11 cellular contexts compared by ENCODE assay signal in the genomic region with DNA sequence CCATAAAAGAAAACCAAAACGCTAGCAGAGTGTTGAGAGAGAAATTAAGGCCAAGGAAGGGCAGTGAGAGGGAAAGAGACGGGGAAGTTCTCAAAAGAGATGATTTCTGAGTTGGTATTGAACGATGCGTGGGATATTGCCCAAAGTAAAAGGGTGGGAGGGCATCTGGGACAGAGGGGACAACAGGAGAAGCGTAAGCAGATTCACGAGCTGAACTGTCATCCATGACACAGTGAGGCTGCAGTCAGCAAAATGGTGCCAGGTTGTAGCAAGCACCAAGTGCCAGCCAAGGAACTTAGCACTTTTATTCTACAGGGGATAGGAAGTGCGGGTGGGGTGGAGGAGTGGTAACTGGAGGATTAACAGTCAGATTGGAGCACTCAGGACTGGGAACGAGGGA.
"Had no signal": no experiment of that assay in that cellular context is flagged by ENCODE, and none has a peak within 500 bp of the region (broad histone marks: within the 10 kb centered on the region; RNA-seq: fewer than 3 reads in every experiment).

No MANE protein-coding gene starts in this region.

- H3K4me1 ChIP-seq: thyroid gland had no signal

- ATAC-seq: activated naive CD4-positive, alpha-beta T cell treated with anti-CD3 and anti-CD28 coated beads, Interleukin-2, amount 50 U/mL, for 72 hours; SK-N-SH treated with all-trans-retinoic acid at 6 μM for 48 hours; stimulated activated naive CD8-positive, alpha-beta T cell treated with anti-CD3 and anti-CD28 coated beads, Interleukin-15, amount 100 ng/mL, for 72 hours had no signal

- H3K27me3 Mint-ChIP-seq: naive thymus-derived CD4-positive, alpha-beta T cell; stimulated activated naive CD8-positive, alpha-beta T cell treated with anti-CD3 and anti-CD28 coated beads, Interleukin-15, amount 100 ng/mL, for 72 hours had no signal

- H3K9me3 ChIP-seq: thyroid gland had no signal

- H3K27ac ChIP-seq: thyroid gland had no signal

- H3K9me3 Mint-ChIP-seq: stimulated activated naive CD8-positive, alpha-beta T cell treated with anti-CD3 and anti-CD28 coated beads, Interleukin-15, amount 100 ng/mL, for 72 hours had no signal

- DNase-seq: activated CD4-positive, alpha-beta T cell treated with anti-CD3 and anti-CD28 coated beads, Interleukin-2, amount 50 U/mL, for 4 hours; activated T-cell treated with anti-CD3 and anti-CD28 coated beads, Interleukin-2, amount 50 U/mL, for 1 hour; effector CD4-positive, alpha-beta T cell; foreskin melanocyte; islet precursor cell; naive thymus-derived CD4-positive, alpha-beta T cell; stimulated activated CD4-positive, alpha-beta T cell treated with anti-CD3 and anti-CD28 coated beads, Interleukin-4, amount 100 ng/mL, for 4 hours; stimulated activated naive CD8-positive, alpha-beta T cell treated with anti-CD3 and anti-CD28 coated beads, Interleukin-15, amount 100 ng/mL, for 72 hours; thyroid gland had no signal

- H3K4me3 Mint-ChIP-seq: naive thymus-derived CD4-positive, alpha-beta T cell; stimulated activated naive CD8-positive, alpha-beta T cell treated with anti-CD3 and anti-CD28 coated beads, Interleukin-15, amount 100 ng/mL, for 72 hours had no signal

- H3K27ac Mint-ChIP-seq: activated naive CD4-positive, alpha-beta T cell treated with anti-CD3 and anti-CD28 coated beads, Interleukin-2, amount 50 U/mL, for 72 hours; stimulated activated naive CD8-positive, alpha-beta T cell treated with anti-CD3 and anti-CD28 coated beads, Interleukin-15, amount 100 ng/mL, for 72 hours had no signal

- H3K4me3 ChIP-seq: thyroid gland had no signal

- H3K27me3 ChIP-seq: thyroid gland had no signal

- H3K36me3 ChIP-seq: thyroid gland had no signal
